In the genomic region with DNA sequence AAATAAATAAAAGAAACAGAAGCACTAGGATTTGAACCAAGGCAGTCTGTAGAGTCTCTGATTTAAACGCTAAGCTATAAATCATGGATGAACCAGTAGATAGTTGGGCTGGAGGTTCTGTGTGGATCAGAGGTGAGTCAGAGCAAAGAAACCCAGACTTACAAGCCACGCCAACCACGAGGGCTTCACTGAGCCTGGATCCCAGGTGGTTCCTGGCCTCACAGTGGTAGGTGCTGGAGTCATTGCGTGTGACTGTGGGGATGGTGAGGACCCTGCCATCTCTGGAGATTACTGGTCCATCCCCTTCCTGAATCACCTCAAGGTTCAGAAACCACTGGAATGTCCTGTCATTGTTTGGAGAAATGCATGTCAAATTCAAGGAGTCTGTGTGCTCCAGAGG, we compare ENCODE assay signal across 18 cellular contexts. TPM values are rescaled to one million over a fixed set of nuclear protein-coding genes. Genes with fewer than 3 reads are reported as not detected.
DNase-seq lines count a peak whose midpoint lies in the region; ATAC-seq and TF ChIP-seq lines count a peak whose summit lies in the region.
"Had no signal": no experiment of that assay in that cellular context is flagged by ENCODE, and none has a peak within 500 bp of the region (broad histone marks: within the 10 kb centered on the region; RNA-seq: fewer than 3 reads in every experiment).

No MANE protein-coding gene starts in this region.

- H3K27me3 ChIP-seq in brain microvascular endothelial cell (replicated peaks) (no peaks in the 10 kb centered on the region), tibial nerve (no peaks in the 10 kb centered on the region)
- H3K27me3 ChIP-seq: BE2C had no signal

- peak; percentile 72 for DNase-seq in Daoy (ENCODE audit: low read depth)
- peak; percentile 27 for DNase-seq in LHCN-M2 (ENCODE audit: low read depth)
- peak; percentile 34 for DNase-seq in brain microvascular endothelial cell
- DNase-seq in kidney tubule cell (ENCODE audit: low spot score), result peak; percentile 95
- DNase-seq in stimulated activated CD4-positive, alpha-beta T cell treated with anti-CD3 and anti-CD28 coated beads, Interleukin-2, amount 100 ng/mL, for 48 hours, result no peak
- no peak for DNase-seq in tibial nerve (ENCODE audit: low spot score in 2 of 2)
- DNase-seq in stimulated activated CD4-positive, alpha-beta T cell treated with anti-CD3 and anti-CD28 coated beads, Interleukin-12 subunit alpha, Interleukin-12 subunit beta, amount 100 ng/mL, for 4 hours, result no peak
- DNase-seq: activated CD8-positive, alpha-beta T cell treated with anti-CD3 and anti-CD28 coated beads, Interleukin-2, amount 10 ng/mL, durations not matched to agents 7 days and 5 days; aorta; BE2C; DMS 273 treated with DMSO at 0.1 percent for 48 hours; lower lobe of right lung; MV-4-11; natural killer cell; NCI-H748 treated with DMSO at 0.1 percent for 48 hours had no signal

- H3K9me3 ChIP-seq in tibial nerve, result peaks cover 0 to 7% (median 0%) of the 10 kb centered on the region in 4 donors
- H3K9me3 ChIP-seq: BE2C, lower lobe of right lung had no signal

- in situ Hi-C loops in brain microvascular endothelial cell (cut with HindIII; ENCODE audit: low pct_ligation_motif_present, low sequenced_read_pairs), result no loop called here

- H3K36me3 ChIP-seq in brain microvascular endothelial cell (replicated peaks) (no peaks in the 10 kb centered on the region), tibial nerve (no peaks in the 10 kb centered on the region)
- H3K36me3 ChIP-seq: BE2C, lower lobe of right lung had no signal

- 72 to 83% methylated on average over 4 of the region's 4 CpGs for WGBS in tibial nerve, 2 donors

- TF ChIP-seq CTCF in brain microvascular endothelial cell (IDR thresholded peaks at IDR 0.05; ENCODE audit: low read depth, low read length, missing control alignments), result no peak
- TF ChIP-seq CTCF in tibial nerve (IDR thresholded peaks at IDR 0.05), result no peak

- no peak for ATAC-seq in GM21786 (IDR thresholded peaks at IDR 0.05; ENCODE audit: unreplicated experiment)
- ATAC-seq: activated CD8-positive, alpha-beta T cell treated with anti-CD3 and anti-CD28 coated beads, Interleukin-2, amount 10 ng/mL, durations not matched to agents 7 days and 5 days; lower lobe of right lung; natural killer cell; Panc1 had no signal

- no peak for TF ChIP-seq EP300 in tibial nerve (IDR thresholded peaks at IDR 0.05)

- H3K4me3 ChIP-seq in brain microvascular endothelial cell (ENCODE audit: low read depth, low read length) (no peak overlapping the region), tibial nerve (no peak overlapping the region)
- H3K4me3 ChIP-seq: lower lobe of right lung had no signal

- no peak for TF ChIP-seq POLR2A in tibial nerve (IDR thresholded peaks at IDR 0.05)

- H3K27ac ChIP-seq in brain microvascular endothelial cell, result no peak overlapping the region
- H3K27ac ChIP-seq in tibial nerve, result no peak overlapping the region
- H3K27ac ChIP-seq: lower lobe of right lung, VCaP had no signal

- H3K4me1 ChIP-seq in tibial nerve, result no peaks in the 10 kb centered on the region
- H3K4me1 ChIP-seq: BE2C, lower lobe of right lung had no signal

RNA-seq across cellular contexts. Expression of a gene that starts 19.3 kb away (rescaled TPM):
- total RNA-seq in Daoy (2014; rRNA removed; shearing (Covaris generic)), result not detected in 2 replicates
- total RNA-seq in LHCN-M2 (2014; rRNA removed) (not detected in 2 replicates), tibial nerve (not detected)
- not detected for polyA plus RNA-seq in LHCN-M2 (2012)
- total RNA-seq: activated CD8-positive, alpha-beta T cell treated with anti-CD3 and anti-CD28 coated beads, Interleukin-2, amount 10 ng/mL, durations not matched to agents 7 days and 5 days; aorta; natural killer cell had no signal

RNA-seq across cellular contexts. Expression of a gene that starts 48.4 kb away (rescaled TPM):
- 7.3 and 8.3 TPM in 2 replicates for total RNA-seq in Daoy (2014; rRNA removed; shearing (Covaris generic))
- 13.9 and 15.7 TPM in 2 replicates for total RNA-seq in LHCN-M2 (2014; rRNA removed)
- polyA plus RNA-seq in LHCN-M2 (2012), result 2.0 TPM
- 10 to 100 TPM; 12.9 to 38.9 (median 15.7) TPM for total RNA-seq in tibial nerve

Comparison
In these comparisons a context has a peak if more than half of its experiments do, and no peak if none do; other contexts are left out.
1. DNase-seq: peak in Daoy (single experiment), LHCN-M2 (single experiment), brain microvascular endothelial cell (single experiment) and kidney tubule cell (single experiment); none in stimulated activated CD4-positive, alpha-beta T cell treated with anti-CD3 and anti-CD28 coated beads, Interleukin-2, amount 100 ng/mL, for 48 hours (0 of 2), tibial nerve (0 of 2) and stimulated activated CD4-positive, alpha-beta T cell treated with anti-CD3 and anti-CD28 coated beads, Interleukin-12 subunit alpha, Interleukin-12 subunit beta, amount 100 ng/mL, for 4 hours (single experiment).